ENCODE assay signal across 12 cellular contexts in the genomic region with DNA sequence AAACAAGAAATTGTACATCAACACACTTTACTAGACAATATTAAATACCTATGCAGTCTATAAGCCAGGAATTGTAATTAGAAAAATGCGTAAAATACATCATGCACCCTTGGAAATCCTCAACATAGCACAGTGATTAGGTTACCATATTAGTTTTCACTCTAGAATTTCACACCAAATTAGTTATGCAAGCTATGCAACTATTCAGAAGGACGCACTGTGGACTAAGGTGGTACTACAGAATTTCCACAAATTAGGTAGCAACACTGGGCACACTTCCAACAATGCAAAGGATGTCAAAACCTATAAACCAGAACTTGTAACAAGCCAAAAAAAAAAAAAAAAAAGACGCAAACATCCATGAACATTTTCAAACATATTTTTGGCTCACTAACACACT.
A peak's percentile ranks its signal among the peaks of the same experiment; 100 is the strongest.
DNase-seq lines count a peak whose midpoint lies in the region; ATAC-seq and TF ChIP-seq lines count a peak whose summit lies in the region.
"Had no signal": no experiment of that assay in that cellular context is flagged by ENCODE, and none has a peak within 500 bp of the region (broad histone marks: within the 10 kb centered on the region; RNA-seq: fewer than 3 reads in every experiment).

No MANE protein-coding gene starts in this region.

- H3K4me3 ChIP-seq in A673 (ENCODE audit: low read depth, low read length, poor library complexity, severe bottlenecking): no peak overlapping the region
- H3K4me3 ChIP-seq in PC-9: no peak overlapping the region
- no peak overlapping the region for H3K4me3 ChIP-seq in neuronal stem cell (ENCODE audit: low read length in 2 of 2)
- no peak overlapping the region for H3K4me3 ChIP-seq in body of pancreas
- H3K4me3 ChIP-seq: BLaER1 treated with 17β-estradiol and CSF1 and Interleukin-3, amounts not matched to agents 10 nM and 100 nM had no signal

- H3K36me3 ChIP-seq in A673 (ENCODE audit: insufficient read depth, low read length, poor library complexity, severe bottlenecking) (peaks cover under 1% of the 10 kb centered on the region), PC-9 (ENCODE audit: low read depth) (no peaks in the 10 kb centered on the region), neuronal stem cell (replicated peaks in 1 of 2; ENCODE audit: control insufficient read depth in 2 of 2, insufficient read depth in 2 of 2, low read length in 2 of 2) (peaks cover 0 to 12% of the 10 kb centered on the region in 2 donors), body of pancreas (replicated peaks in 1 of 2; ENCODE audit: insufficient read depth in 1 of 2, low read depth in 2 of 2) (no peaks in the 10 kb centered on the region)

- H3K4me1 Mint-ChIP-seq in natural killer cell: no peaks in the 10 kb centered on the region

- H4K20me1 ChIP-seq in PC-9 (ENCODE audit: insufficient read depth): no peaks in the 10 kb centered on the region; the same call in 1 of the 2 replicates

- ATAC-seq in GM19351 (IDR thresholded peaks at IDR 0.05; ENCODE audit: unreplicated experiment) (peak; percentile 60), esophagus mucosa (peak; percentile 23), body of pancreas (no peak), natural killer cell (no peak)

- no peaks in the 10 kb centered on the region for H3F3A ChIP-seq in PC-9 (ENCODE audit: insufficient read depth, low read depth)

- peak; percentile 70 for DNase-seq in A673 (ENCODE audit: low spot score)
- DNase-seq in PC-9: no peak
- no peak for DNase-seq in neuronal stem cell (ENCODE audit: low spot score)
- no peak for DNase-seq in middle frontal gyrus (ENCODE audit: extremely low spot score, low spot score)
- DNase-seq in body of pancreas: no peak
- DNase-seq in natural killer cell: no peak
- DNase-seq: activated CD4-positive, CD25-positive, alpha-beta regulatory T cell treated with anti-CD3 and anti-CD28 coated beads, Interleukin-2, amount 50 U/mL, for 72 hours; activated naive CD4-positive, alpha-beta T cell had no signal

- H3K27me3 Mint-ChIP-seq in natural killer cell (ENCODE audit: low read depth in 2 of 2): no peaks in the 10 kb centered on the region

- no peaks in the 10 kb centered on the region for H3K79me1 ChIP-seq in neuronal stem cell (ENCODE audit: low read depth, low read length)

- H3K27me3 ChIP-seq in A673 (replicated peaks; ENCODE audit: insufficient read depth, low read depth, low read length, poor library complexity) (no peaks in the 10 kb centered on the region), PC-9 (ENCODE audit: insufficient read depth, low read depth) (no peaks in the 10 kb centered on the region), neuronal stem cell (ENCODE audit: control insufficient read depth in 3 of 3, insufficient read depth in 3 of 3, low read depth in 1 of 3, low read length in 3 of 3) (no peaks in the 10 kb centered on the region), body of pancreas (no peaks in the 10 kb centered on the region)

- H2BK5ac ChIP-seq in neuronal stem cell (ENCODE audit: low read length): no peak overlapping the region

- no peak overlapping the region for H3K23ac ChIP-seq in neuronal stem cell (ENCODE audit: low read depth, low read length, poor library complexity)

- no CpG with 5 or more reads among the region's 3 CpGs for WGBS in neuronal stem cell (ENCODE audit: extremely low coverage in 2 of 2, insufficient read length in 2 of 2, insufficient replicate concordance in 1 of 2), 2 donors
- WGBS in body of pancreas, 2 donors: 85 to 89% methylated on average over 3 of the region's 3 CpGs

- no peak overlapping the region for H2BK15ac ChIP-seq in neuronal stem cell (ENCODE audit: low read length)

- H3K27ac ChIP-seq in A673 (ENCODE audit: low read depth, low read length, poor library complexity, severe bottlenecking) (no peak overlapping the region), PC-9 (no peak overlapping the region), neuronal stem cell (replicated peaks; ENCODE audit: low read length) (no peak overlapping the region), body of pancreas (no peak overlapping the region)
- H3K27ac ChIP-seq: BLaER1 treated with 17β-estradiol and CSF1 and Interleukin-3, amounts not matched to agents 10 nM and 100 nM; epithelial cell of prostate had no signal

- H3K4ac ChIP-seq in neuronal stem cell (ENCODE audit: low read length): no peak overlapping the region

- no peak for TF ChIP-seq POLR2A in body of pancreas (IDR thresholded peaks at IDR 0.05)

- H3K9ac ChIP-seq in neuronal stem cell (ENCODE audit: low read depth, low read length, poor library complexity): no peak overlapping the region
- H3K9ac ChIP-seq: BLaER1 treated with 17β-estradiol and CSF1 and Interleukin-3, amounts not matched to agents 10 nM and 100 nM had no signal

- no peaks in the 10 kb centered on the region for H3K9me2 ChIP-seq in PC-9 (ENCODE audit: insufficient read depth)

- no TSS peak for BruUV-seq in A673 (replicated peaks; lab: Mats Ljungman, UMichigan)
- BruUV-seq in PC-9 (replicated peaks; lab: Mats Ljungman, UMichigan): no TSS peak

- no peak overlapping the region for H4K91ac ChIP-seq in neuronal stem cell (ENCODE audit: low read depth, low read length, poor library complexity)

- H3K18ac ChIP-seq in neuronal stem cell (ENCODE audit: low read length): no peak overlapping the region

- no peaks in the 10 kb centered on the region for H3K9me3 Mint-ChIP-seq in natural killer cell

- no peak overlapping the region for H2AK5ac ChIP-seq in neuronal stem cell (ENCODE audit: low read depth, low read length)

- TF ChIP-seq CTCF in A673 (conservative IDR thresholded peaks at IDR 0.05; ENCODE audit: low read depth, low read length): peak; percentile 37; the same call in 1 of the 2 replicates
- 0 out of 2 replicates have a peak, but pooled peaks have one; percentile 10 for TF ChIP-seq CTCF in PC-9 (conservative IDR thresholded peaks at IDR 0.05)
- TF ChIP-seq CTCF in body of pancreas (IDR thresholded peaks at IDR 0.05): no peak
- no peak for TF ChIP-seq CTCF in natural killer cell (IDR thresholded peaks at IDR 0.05)

- H3K4me1 ChIP-seq in A673 (ENCODE audit: insufficient read depth, low read length, poor library complexity, severe bottlenecking): no peaks in the 10 kb centered on the region
- H3K4me1 ChIP-seq in PC-9 (replicated peaks; ENCODE audit: insufficient read depth): no peaks in the 10 kb centered on the region
- H3K4me1 ChIP-seq in neuronal stem cell (ENCODE audit: control insufficient read depth in 2 of 2, insufficient read depth in 1 of 2, low read depth in 1 of 2, low read length in 2 of 2): no peaks in the 10 kb centered on the region
- H3K4me1 ChIP-seq in body of pancreas: no peaks in the 10 kb centered on the region
- H3K4me1 ChIP-seq: BLaER1 treated with 17β-estradiol and CSF1 and Interleukin-3, amounts not matched to agents 10 nM and 100 nM had no signal

- POLR2A ChIA-PET in A673 (lab: Charles Lee; ENCODE audit: low non-redundant PET): no interaction called here
- POLR2A ChIA-PET in PC-9 (lab: Charles Lee; ENCODE audit: unreplicated experiment): interaction anchor here (0.5 kb wide), 1 partner anchor 180 kb away, joined by 11 read pairs; no protein-coding TSS in a partner anchor

- H2AFZ ChIP-seq in PC-9: no peak overlapping the region
- H2AFZ ChIP-seq in neuronal stem cell (ENCODE audit: low read length): no peak overlapping the region

- no peak overlapping the region for H4K8ac ChIP-seq in neuronal stem cell (ENCODE audit: low read depth, low read length)

- CTCF ChIA-PET in A673 (lab: Charles Lee) (no interaction called here), PC-9 (lab: Charles Lee) (no interaction called here)

- H3K9me3 ChIP-seq in A673 (ENCODE audit: low read depth, low read length, poor library complexity, severe bottlenecking) (no peaks in the 10 kb centered on the region), PC-9 (ENCODE audit: insufficient read depth, low read depth) (no peaks in the 10 kb centered on the region), neuronal stem cell (replicated peaks in 1 of 2; ENCODE audit: control insufficient read depth in 2 of 2, insufficient read depth in 1 of 2, low read depth in 1 of 2, low read length in 2 of 2) (peaks cover 0 to 4% of the 10 kb centered on the region in 2 donors), body of pancreas (no peaks in the 10 kb centered on the region)

- no peak overlapping the region for H2BK12ac ChIP-seq in neuronal stem cell (ENCODE audit: low read length)

- H3K27ac Mint-ChIP-seq in natural killer cell: no peak overlapping the region

- no peaks in the 10 kb centered on the region for H3K79me2 ChIP-seq in PC-9 (ENCODE audit: low read depth)

- no peak overlapping the region for H3K14ac ChIP-seq in neuronal stem cell (ENCODE audit: low read length)

- H3K4me2 ChIP-seq in PC-9 (no peak overlapping the region), neuronal stem cell (ENCODE audit: insufficient read depth, low read length, poor library complexity, severe bottlenecking) (no peak overlapping the region)
- H3K4me2 ChIP-seq: BLaER1 treated with 17β-estradiol and CSF1 and Interleukin-3, amounts not matched to agents 10 nM and 100 nM had no signal

- H2BK120ac ChIP-seq in neuronal stem cell (ENCODE audit: low read depth, low read length): no peak overlapping the region

- intact Hi-C loops in A673 (cut with micrococcal nuclease; ENCODE audit: unreplicated experiment) (no loop called here), PC-9 (cut with micrococcal nuclease; ENCODE audit: unreplicated experiment) (no loop called here), body of pancreas (cut with DNase I) (no loop called here), natural killer cell (cut with micrococcal nuclease) (no loop called here)

- no peaks in the 10 kb centered on the region for H3K36me3 Mint-ChIP-seq in natural killer cell

- H3K4me3 Mint-ChIP-seq in natural killer cell: no peak overlapping the region

Comparison
In these comparisons a context has a peak if more than half of its experiments do, and no peak if none do; other contexts are left out.
1. CTCF ChIP-seq: peak in A673 (single experiment) and PC-9 (single experiment); none in body of pancreas (0 of 7) and natural killer cell (single experiment).
2. ATAC-seq: peak in GM19351 (single experiment) and esophagus mucosa (single experiment); none in body of pancreas (single experiment) and natural killer cell (0 of 3).